8 cellular contexts compared by ENCODE assay signal in genomic region chr15:41494922-41495735, GRCh38. TPM values are rescaled to one million over a fixed set of nuclear protein-coding genes. Genes with fewer than 3 reads are reported as not detected.
DNase-seq lines count a peak whose midpoint lies in the region; ATAC-seq and TF ChIP-seq lines count a peak whose summit lies in the region.

No MANE protein-coding gene starts in this region.

- 2 to 5% (median 3%) methylated on average over 15 to 60 of the region's 60 CpGs for WGBS in spleen, 5 donors

- ATAC-seq in GM19035 (IDR thresholded peaks at IDR 0.05; ENCODE audit: unreplicated experiment) (no peak), GM21367 (IDR thresholded peaks at IDR 0.05; ENCODE audit: unreplicated experiment) (no peak)

- intact Hi-C loops in spleen (cut with DNase I; ENCODE audit: low total_unique reads): no loop called here

- peaks cover 30 to 45% (median 36%) of the 10 kb centered on the region in 6 donors for H3K4me1 ChIP-seq in spleen

- peak; percentile 30 for DNase-seq in activated CD4-positive, alpha-beta T cell treated with anti-CD3 and anti-CD28 coated beads, Interleukin-2, amount 50 U/mL, for 1 hour
- DNase-seq in fibroblast of villous mesenchyme (ENCODE audit: low read depth): no peak
- peak; percentile 85 for DNase-seq in spleen
- no peak for DNase-seq in NCI-H1092 (lab: John Stamatoyannopoulos, UW)
- no peak for DNase-seq in NCI-H1694 (lab: John Stamatoyannopoulos, UW)

- TF ChIP-seq POLR2A in spleen (IDR thresholded peaks at IDR 0.05): no peak

- no peaks in the 10 kb centered on the region for H3K9me3 ChIP-seq in spleen

- peaks cover 0 to 100% (median 50%) of the 10 kb centered on the region in 7 donors for H3K27me3 ChIP-seq in spleen (replicated peaks in 1 of 7)

- TF ChIP-seq CTCF in GM12873 (IDR thresholded peaks at IDR 0.05; ENCODE audit: insufficient read depth, low read depth, low read length, missing control alignments) (peak; percentile 5), fibroblast of villous mesenchyme (IDR thresholded peaks at IDR 0.05; ENCODE audit: insufficient read depth, low read depth, low read length) (no peak), spleen (IDR thresholded peaks at IDR 0.05 in 8 of 11, conservative IDR thresholded peaks at IDR 0.05 in 3 of 11) (peak in 1 of 11 experiments; percentile 29)

- H3K4me3 ChIP-seq in fibroblast of villous mesenchyme (ENCODE audit: low read depth, low read length): peak overlapping the region; percentile 60
- H3K4me3 ChIP-seq in spleen: peak overlapping the region in 7 of 8 donors; percentile 50 to 83 (median 73)

- no peak overlapping the region for H3K27ac ChIP-seq in spleen

- H3K36me3 ChIP-seq in spleen: no peaks in the 10 kb centered on the region

RNA-seq across cellular contexts. Expression of gene ITPKA, which starts 1.5 kb away (rescaled TPM):
- total RNA-seq in fibroblast of villous mesenchyme (0.86 and 1.6 TPM in 2 replicates), spleen (under 1 TPM in 3 of 7 donors, not detected in 4; 0.17 to 0.51 (median 0.37) TPM)
- under 1 TPM; 0.09 to 0.19 (median 0.18) TPM for polyA plus RNA-seq in spleen

RNA-seq across cellular contexts. Expression of gene LTK, which starts 18.5 kb away (rescaled TPM):
- total RNA-seq in fibroblast of villous mesenchyme (0.86 and 1.6 TPM in 2 replicates), spleen (1 to 10 TPM; 2.0 to 7.0 (median 4.5) TPM)
- polyA plus RNA-seq in spleen: 1 to 10 TPM in 2 of 3 donors, under 1 TPM in 1; 0.93 to 5.3 (median 4.5) TPM

RNA-seq across cellular contexts. Expression of gene RPAP1, which starts 48.9 kb away (rescaled TPM):
- 14.8 and 26.8 TPM in 2 replicates for total RNA-seq in fibroblast of villous mesenchyme
- 10 to 100 TPM; 15.8 to 35.9 (median 27.7) TPM for total RNA-seq in spleen
- polyA plus RNA-seq in spleen: 10 to 100 TPM in 2 of 3 donors, 1 to 10 TPM in 1; 7.9 to 11.8 (median 10.2) TPM

Comparison
In these comparisons a context has a peak if more than half of its experiments do, and no peak if none do; other contexts are left out.
1. DNase-seq: peak in activated CD4-positive, alpha-beta T cell treated with anti-CD3 and anti-CD28 coated beads, Interleukin-2, amount 50 U/mL, for 1 hour (single experiment) and spleen (single experiment); none in fibroblast of villous mesenchyme (single experiment), NCI-H1092 (single experiment) and NCI-H1694 (single experiment).